In the genomic region with DNA sequence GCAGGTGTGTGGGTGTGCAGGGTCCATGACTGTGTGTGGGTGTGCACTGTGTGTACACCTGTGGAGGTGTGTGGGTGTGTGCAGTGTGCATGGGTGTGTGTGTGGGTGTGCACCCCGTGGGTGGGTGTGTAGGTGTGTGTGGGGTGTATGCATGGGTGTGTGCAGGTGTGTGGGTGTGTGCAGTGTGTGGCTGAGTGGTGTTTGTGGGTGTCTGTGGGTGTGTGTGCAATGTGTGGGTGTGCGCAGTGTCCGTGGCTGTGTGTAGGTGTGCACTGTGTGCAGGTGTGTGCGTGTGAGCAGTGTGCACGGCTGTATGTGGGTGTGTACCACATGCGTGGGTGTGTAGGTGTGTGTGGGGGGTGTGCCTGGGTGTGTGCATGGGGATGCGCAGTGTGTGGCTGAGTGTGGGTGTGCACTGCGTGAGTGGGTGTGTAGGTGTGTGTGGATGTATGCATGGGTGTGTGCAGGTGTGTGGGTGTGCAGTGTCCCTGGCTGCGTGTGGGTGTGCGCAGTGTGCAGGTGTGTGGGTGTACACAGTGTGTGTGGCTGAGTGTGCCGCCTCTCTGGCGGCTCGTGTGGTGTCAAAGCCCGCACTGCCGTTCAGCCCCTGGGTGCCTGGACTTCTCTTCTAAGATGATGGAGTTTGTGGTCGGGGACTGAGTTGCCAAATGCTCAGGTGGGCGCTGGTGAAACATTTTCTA, we compare ENCODE assay signal across 18 cellular contexts.
DNase-seq lines count a peak whose midpoint lies in the region; ATAC-seq and TF ChIP-seq lines count a peak whose summit lies in the region.
"Had no signal": no experiment of that assay in that cellular context is flagged by ENCODE, and none has a peak within 500 bp of the region (broad histone marks: within the 10 kb centered on the region; RNA-seq: fewer than 3 reads in every experiment).

No MANE protein-coding gene starts in this region.

- H3K36me3 ChIP-seq in neural progenitor cell: no peaks in the 10 kb centered on the region
- no peaks in the 10 kb centered on the region for H3K36me3 ChIP-seq in upper lobe of right lung

- intact Hi-C loops in left ventricle myocardium superior (cut with micrococcal nuclease): no loop called here
- intact Hi-C loops in Right ventricle myocardium superior (cut with DNase I): no loop called here
- intact Hi-C loops in upper lobe of right lung (cut with DNase I): no loop called here

- H3K27me3 Mint-ChIP-seq in neural progenitor cell (ENCODE audit: insufficient read depth, low read depth): peaks cover 4% of the 10 kb centered on the region
- H3K27me3 Mint-ChIP-seq: activated B cell treated with CpG ODN at 0.5 μM for 24 hours; activated T-helper 17 cell treated with anti-CD3 and anti-CD28 coated beads, Interleukin-2, amount 50 U/mL, for 72 hours; type B pancreatic cell had no signal

- peaks cover 62% of the 10 kb centered on the region for H3K36me3 Mint-ChIP-seq in neural progenitor cell

- H3K27ac ChIP-seq in neural progenitor cell: no peak overlapping the region
- no peak overlapping the region for H3K27ac ChIP-seq in upper lobe of right lung
- H3K27ac ChIP-seq: KMS-11, pancreas had no signal

- H3K4me1 ChIP-seq in neural progenitor cell (no peaks in the 10 kb centered on the region), upper lobe of right lung (no peaks in the 10 kb centered on the region)
- H3K4me1 ChIP-seq: pancreas had no signal

- no peaks in the 10 kb centered on the region for H3K27me3 ChIP-seq in neural progenitor cell
- no peaks in the 10 kb centered on the region for H3K27me3 ChIP-seq in upper lobe of right lung
- H3K27me3 ChIP-seq: pancreas had no signal

- ATAC-seq in left ventricle myocardium superior (no peak), Right ventricle myocardium superior (ENCODE audit: poor library complexity) (no peak), esophagus mucosa (peak; percentile 35), upper lobe of right lung (peak; percentile 20)
- ATAC-seq: activated T-helper 17 cell treated with anti-CD3 and anti-CD28 coated beads, Interleukin-2, amount 50 U/mL, for 72 hours; GM12878; pancreas had no signal

- H3K4me1 Mint-ChIP-seq in neural progenitor cell: peaks cover 24% of the 10 kb centered on the region
- H3K4me1 Mint-ChIP-seq: activated B cell treated with CpG ODN at 0.5 μM for 24 hours; CD8-positive, alpha-beta memory T cell had no signal

- H3K4me3 Mint-ChIP-seq in neural progenitor cell: peak overlapping the region; percentile 21
- H3K4me3 Mint-ChIP-seq: activated B cell treated with CpG ODN at 0.5 μM for 24 hours; activated T-helper 17 cell treated with anti-CD3 and anti-CD28 coated beads, Interleukin-2, amount 50 U/mL, for 72 hours; CD8-positive, alpha-beta memory T cell; type B pancreatic cell had no signal

- H3K4me2 ChIP-seq in neural progenitor cell: no peak overlapping the region
- H3K4me2 ChIP-seq: KMS-11 had no signal

- H3K4me3 ChIP-seq in neural progenitor cell (no peak overlapping the region), upper lobe of right lung (no peak overlapping the region)
- H3K4me3 ChIP-seq: GM12878, pancreas had no signal

- H3F3A ChIP-seq in neural progenitor cell (ENCODE audit: low read depth): no peaks in the 10 kb centered on the region

- no peaks in the 10 kb centered on the region for H3K79me2 ChIP-seq in neural progenitor cell (ENCODE audit: low read depth)

- H3K9me3 ChIP-seq in neural progenitor cell (ENCODE audit: low read depth) (no peaks in the 10 kb centered on the region), upper lobe of right lung (no peaks in the 10 kb centered on the region)
- H3K9me3 ChIP-seq: pancreas had no signal

- H3K9me3 Mint-ChIP-seq in neural progenitor cell: no peaks in the 10 kb centered on the region
- H3K9me3 Mint-ChIP-seq: activated B cell treated with CpG ODN at 0.5 μM for 24 hours; CD8-positive, alpha-beta memory T cell; type B pancreatic cell had no signal

- H3K9ac ChIP-seq in neural progenitor cell: no peak overlapping the region
- H3K9ac ChIP-seq: KMS-11 had no signal

- TF ChIP-seq CTCF in neural progenitor cell (IDR thresholded peaks at IDR 0.05): no peak
- TF ChIP-seq CTCF in upper lobe of right lung (IDR thresholded peaks at IDR 0.05): no peak

- DNase-seq in left ventricle myocardium superior (peak; percentile 18), Right ventricle myocardium superior (no peak), neural progenitor cell (ENCODE audit: low spot score) (no peak), upper lobe of right lung (peak; percentile 42), NCI-H2029 treated with DMSO at 0.1 percent for 48 hours (lab: John Stamatoyannopoulos, UW) (no peak), mesenteric fat pad (ENCODE audit: low spot score) (no peak), NCI-H2227 treated with DMSO at 0.1 percent for 48 hours (lab: John Stamatoyannopoulos, UW) (no peak)
- DNase-seq: activated B cell treated with CpG ODN at 0.5 μM for 24 hours; CD8-positive, alpha-beta memory T cell; GOT3; NCI-H187 treated with DMSO at 0.1 percent for 48 hours; T-helper 2 cell had no signal

- no peaks in the 10 kb centered on the region for H4K20me1 ChIP-seq in neural progenitor cell (ENCODE audit: low read depth)

- H3K27ac Mint-ChIP-seq in neural progenitor cell: peak overlapping the region; percentile 1
- H3K27ac Mint-ChIP-seq: activated B cell treated with CpG ODN at 0.5 μM for 24 hours; activated T-helper 17 cell treated with anti-CD3 and anti-CD28 coated beads, Interleukin-2, amount 50 U/mL, for 72 hours; type B pancreatic cell had no signal

- H2AFZ ChIP-seq in neural progenitor cell (replicated peaks): no peak overlapping the region

Comparison
In these comparisons a context has a peak if more than half of its experiments do, and no peak if none do; other contexts are left out.
1. DNase-seq: peak in left ventricle myocardium superior (single experiment) and upper lobe of right lung (single experiment); none in Right ventricle myocardium superior (single experiment), neural progenitor cell (single experiment), NCI-H2029 treated with DMSO at 0.1 percent for 48 hours (single experiment), mesenteric fat pad (single experiment) and NCI-H2227 treated with DMSO at 0.1 percent for 48 hours (single experiment).
2. ATAC-seq: peak in esophagus mucosa (single experiment) and upper lobe of right lung (single experiment); none in left ventricle myocardium superior (single experiment) and Right ventricle myocardium superior (single experiment).